In the genomic region with DNA sequence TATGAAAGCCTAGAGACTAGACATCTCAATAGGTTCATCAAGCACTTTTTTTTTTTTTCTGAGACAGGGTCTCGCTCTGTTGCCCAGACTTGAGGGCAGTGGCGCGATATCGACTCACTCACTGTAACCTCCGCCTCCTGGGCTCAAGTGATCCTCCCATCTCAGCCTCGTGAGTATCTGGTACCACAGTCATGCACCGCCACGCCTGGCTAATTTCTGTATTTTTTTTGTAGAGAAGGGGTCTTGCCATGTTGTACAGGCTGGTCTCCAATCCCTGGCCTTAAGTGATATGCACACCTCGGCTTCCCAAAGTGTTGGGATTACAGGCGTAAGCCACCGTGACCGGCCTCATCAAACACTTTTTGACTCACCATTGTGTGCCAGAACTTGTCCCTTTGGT, we compare ENCODE assay signal across 8 cellular contexts. TPM values are rescaled to one million over a fixed set of nuclear protein-coding genes. Genes with fewer than 3 reads are reported as not detected.
A peak's percentile ranks its signal among the peaks of the same experiment; 100 is the strongest.
DNase-seq lines count a peak whose midpoint lies in the region; ATAC-seq, FAIRE-seq and TF ChIP-seq lines count a peak whose summit lies in the region.

No MANE protein-coding gene starts in this region.

- H3K36me3 ChIP-seq in gastroesophageal sphincter, result peaks cover 0 to 24% of the 10 kb centered on the region in 2 donors

- no peaks in the 10 kb centered on the region for H3K9me3 ChIP-seq in gastroesophageal sphincter

- no peak for FAIRE-seq in H54 (lab: Jason Lieb, UNC)

- no peak for TF ChIP-seq EP300 in gastroesophageal sphincter (IDR thresholded peaks at IDR 0.05)

- TF ChIP-seq CTCF in gastroesophageal sphincter (IDR thresholded peaks at IDR 0.05) (no peak), GM13976 (IDR thresholded peaks at IDR 0.05; ENCODE audit: borderline replicate concordance, control extremely low read depth, extremely low read depth, insufficient read depth, missing control alignments) (no peak)

- peaks cover 34% of the 10 kb centered on the region for H3K4me1 Mint-ChIP-seq in stimulated activated memory B cell treated with anti-CD40 and anti-IgM and Interleukin-4, amounts not matched to agents 10 μg/mL and 1 μg/mL and 100 μg/mL, for 72 hours

- peaks cover 14% of the 10 kb centered on the region for H3K36me3 Mint-ChIP-seq in stimulated activated memory B cell treated with anti-CD40 and anti-IgM and Interleukin-4, amounts not matched to agents 10 μg/mL and 1 μg/mL and 100 μg/mL, for 72 hours

- H3K4me1 ChIP-seq in gastroesophageal sphincter, result peaks cover 0 to 23% (median 10%) of the 10 kb centered on the region in 3 donors

- peak overlapping the region; percentile 47 to 87 (median 83) for H3K27ac ChIP-seq in gastroesophageal sphincter

- H3K4me3 Mint-ChIP-seq in stimulated activated memory B cell treated with anti-CD40 and anti-IgM and Interleukin-4, amounts not matched to agents 10 μg/mL and 1 μg/mL and 100 μg/mL, for 72 hours, result peak overlapping the region; percentile 97

- no peak for TF ChIP-seq POLR2A in gastroesophageal sphincter (IDR thresholded peaks at IDR 0.05)
- TF ChIP-seq POLR2A in H54 (IDR thresholded peaks at IDR 0.05; ENCODE audit: low read depth, low read length), result no peak

- in situ Hi-C loops in GM13976 (cut with MboI; ENCODE audit: low sequenced_read_pairs, unreplicated experiment), result loop anchor here (10.0 kb wide), 1 partner anchor 217 kb away; no protein-coding TSS in a partner anchor

- H3K27ac Mint-ChIP-seq in stimulated activated memory B cell treated with anti-CD40 and anti-IgM and Interleukin-4, amounts not matched to agents 10 μg/mL and 1 μg/mL and 100 μg/mL, for 72 hours, result peak overlapping the region; percentile 91

- no peaks in the 10 kb centered on the region for H3K9me3 Mint-ChIP-seq in stimulated activated memory B cell treated with anti-CD40 and anti-IgM and Interleukin-4, amounts not matched to agents 10 μg/mL and 1 μg/mL and 100 μg/mL, for 72 hours

- peak overlapping the region; percentile 64 to 74 for H3K4me3 ChIP-seq in gastroesophageal sphincter

- DNase-seq in NCI-H748 (lab: John Stamatoyannopoulos, UW; ENCODE audit: unreplicated experiment), result peak; percentile 36
- no peak for DNase-seq in NCI-H748 treated with DMSO at 0.1 percent for 48 hours (lab: John Stamatoyannopoulos, UW)
- DNase-seq in GM13976 (ENCODE audit: low spot score), result no peak
- DNase-seq in H54 (ENCODE audit: insufficient read length, low spot score), result no peak

- ATAC-seq in SK-N-SH treated with all-trans-retinoic acid at 6 μM for 48 hours (peak; percentile 6), gastroesophageal sphincter (no peak), GM21526 (IDR thresholded peaks at IDR 0.05; ENCODE audit: low FRiP score, unreplicated experiment) (no peak)
- peak; percentile 70 for ATAC-seq in stimulated activated memory B cell treated with anti-CD40 and anti-IgM and Interleukin-4, amounts not matched to agents 10 μg/mL and 1 μg/mL and 100 μg/mL, for 72 hours

- H3K27me3 Mint-ChIP-seq in stimulated activated memory B cell treated with anti-CD40 and anti-IgM and Interleukin-4, amounts not matched to agents 10 μg/mL and 1 μg/mL and 100 μg/mL, for 72 hours, result no peaks in the 10 kb centered on the region

- 55 to 57% methylated on average over 4 to 8 of the region's 12 CpGs for whole genome bisulfite sequencing in gastroesophageal sphincter (ENCODE audit: low coverage in 1 of 2), 2 donors

- H3K27me3 ChIP-seq in gastroesophageal sphincter, result no peaks in the 10 kb centered on the region

TF ChIP-seq in SK-N-SH treated with all-trans-retinoic acid at 6 μM for 48 hours, 23 proteins besides CTCF, POLR2A, EP300 and RAD21:
- TF ChIP-seq ZNF70 (CRISPR knock-in tag; IDR thresholded peaks at IDR 0.05), result no peak
- TF ChIP-seq OSR1 (CRISPR knock-in tag; IDR thresholded peaks at IDR 0.05), result no peak
- TF ChIP-seq ISL1 (CRISPR knock-in tag; IDR thresholded peaks at IDR 0.05), result no peak
- TF ChIP-seq, protein P1, sequence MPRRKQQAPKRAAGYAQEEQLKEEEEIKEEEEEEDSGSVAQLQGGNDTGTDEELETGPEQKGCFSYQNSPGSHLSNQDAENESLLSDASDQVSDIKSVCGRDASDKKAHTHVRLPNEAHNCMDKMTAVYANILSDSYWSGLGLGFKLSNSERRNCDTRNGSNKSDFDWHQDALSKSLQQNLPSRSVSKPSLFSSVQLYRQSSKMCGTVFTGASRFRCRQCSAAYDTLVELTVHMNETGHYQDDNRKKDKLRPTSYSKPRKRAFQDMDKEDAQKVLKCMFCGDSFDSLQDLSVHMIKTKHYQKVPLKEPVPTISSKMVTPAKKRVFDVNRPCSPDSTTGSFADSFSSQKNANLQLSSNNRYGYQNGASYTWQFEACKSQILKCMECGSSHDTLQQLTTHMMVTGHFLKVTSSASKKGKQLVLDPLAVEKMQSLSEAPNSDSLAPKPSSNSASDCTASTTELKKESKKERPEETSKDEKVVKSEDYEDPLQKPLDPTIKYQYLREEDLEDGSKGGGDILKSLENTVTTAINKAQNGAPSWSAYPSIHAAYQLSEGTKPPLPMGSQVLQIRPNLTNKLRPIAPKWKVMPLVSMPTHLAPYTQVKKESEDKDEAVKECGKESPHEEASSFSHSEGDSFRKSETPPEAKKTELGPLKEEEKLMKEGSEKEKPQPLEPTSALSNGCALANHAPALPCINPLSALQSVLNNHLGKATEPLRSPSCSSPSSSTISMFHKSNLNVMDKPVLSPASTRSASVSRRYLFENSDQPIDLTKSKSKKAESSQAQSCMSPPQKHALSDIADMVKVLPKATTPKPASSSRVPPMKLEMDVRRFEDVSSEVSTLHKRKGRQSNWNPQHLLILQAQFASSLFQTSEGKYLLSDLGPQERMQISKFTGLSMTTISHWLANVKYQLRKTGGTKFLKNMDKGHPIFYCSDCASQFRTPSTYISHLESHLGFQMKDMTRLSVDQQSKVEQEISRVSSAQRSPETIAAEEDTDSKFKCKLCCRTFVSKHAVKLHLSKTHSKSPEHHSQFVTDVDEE (CRISPR knock-in tag; IDR thresholded peaks at IDR 0.05), result no peak
- TF ChIP-seq CREB5 (CRISPR knock-in tag; IDR thresholded peaks at IDR 0.05; ENCODE audit: low read depth), result no peak
- no peak for TF ChIP-seq ZNF8 (CRISPR knock-in tag; IDR thresholded peaks at IDR 0.05)
- TF ChIP-seq GLIS3 (CRISPR knock-in tag; IDR thresholded peaks at IDR 0.05), result no peak
- TF ChIP-seq, protein P2, sequence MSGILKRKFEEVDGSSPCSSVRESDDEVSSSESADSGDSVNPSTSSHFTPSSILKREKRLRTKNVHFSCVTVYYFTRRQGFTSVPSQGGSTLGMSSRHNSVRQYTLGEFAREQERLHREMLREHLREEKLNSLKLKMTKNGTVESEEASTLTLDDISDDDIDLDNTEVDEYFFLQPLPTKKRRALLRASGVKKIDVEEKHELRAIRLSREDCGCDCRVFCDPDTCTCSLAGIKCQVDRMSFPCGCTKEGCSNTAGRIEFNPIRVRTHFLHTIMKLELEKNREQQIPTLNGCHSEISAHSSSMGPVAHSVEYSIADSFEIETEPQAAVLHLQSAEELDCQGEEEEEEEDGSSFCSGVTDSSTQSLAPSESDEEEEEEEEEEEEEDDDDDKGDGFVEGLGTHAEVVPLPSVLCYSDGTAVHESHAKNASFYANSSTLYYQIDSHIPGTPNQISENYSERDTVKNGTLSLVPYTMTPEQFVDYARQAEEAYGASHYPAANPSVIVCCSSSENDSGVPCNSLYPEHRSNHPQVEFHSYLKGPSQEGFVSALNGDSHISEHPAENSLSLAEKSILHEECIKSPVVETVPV (CRISPR knock-in tag; IDR thresholded peaks at IDR 0.05), result no peak
- TF ChIP-seq, protein P3, sequence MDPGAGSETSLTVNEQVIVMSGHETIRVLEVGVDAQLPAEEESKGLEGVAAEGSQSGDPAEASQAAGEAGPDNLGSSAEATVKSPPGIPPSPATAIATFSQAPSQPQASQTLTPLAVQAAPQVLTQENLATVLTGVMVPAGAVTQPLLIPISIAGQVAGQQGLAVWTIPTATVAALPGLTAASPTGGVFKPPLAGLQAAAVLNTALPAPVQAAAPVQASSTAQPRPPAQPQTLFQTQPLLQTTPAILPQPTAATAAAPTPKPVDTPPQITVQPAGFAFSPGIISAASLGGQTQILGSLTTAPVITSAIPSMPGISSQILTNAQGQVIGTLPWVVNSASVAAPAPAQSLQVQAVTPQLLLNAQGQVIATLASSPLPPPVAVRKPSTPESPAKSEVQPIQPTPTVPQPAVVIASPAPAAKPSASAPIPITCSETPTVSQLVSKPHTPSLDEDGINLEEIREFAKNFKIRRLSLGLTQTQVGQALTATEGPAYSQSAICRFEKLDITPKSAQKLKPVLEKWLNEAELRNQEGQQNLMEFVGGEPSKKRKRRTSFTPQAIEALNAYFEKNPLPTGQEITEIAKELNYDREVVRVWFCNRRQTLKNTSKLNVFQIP (CRISPR knock-in tag; IDR thresholded peaks at IDR 0.05; ENCODE audit: borderline replicate concordance, low read depth), result no peak
- no peak for TF ChIP-seq ZFP3 (CRISPR knock-in tag; IDR thresholded peaks at IDR 0.05)
- no peak for TF ChIP-seq SNAI2 (CRISPR knock-in tag; IDR thresholded peaks at IDR 0.05)
- TF ChIP-seq ZC3H10 (CRISPR knock-in tag; IDR thresholded peaks at IDR 0.05), result no peak
- no peak for TF ChIP-seq RARB (CRISPR knock-in tag; IDR thresholded peaks at IDR 0.05)
- TF ChIP-seq ARNTL (CRISPR knock-in tag; IDR thresholded peaks at IDR 0.05; ENCODE audit: borderline replicate concordance, low read depth), result no peak
- TF ChIP-seq BACH2 (CRISPR knock-in tag; IDR thresholded peaks at IDR 0.05; ENCODE audit: borderline replicate concordance), result no peak
- no peak for TF ChIP-seq TCF4 (CRISPR knock-in tag; IDR thresholded peaks at IDR 0.05; ENCODE audit: borderline replicate concordance)

RNA-seq across cellular contexts. Expression of gene GPATCH4, which starts 0.6 kb away (rescaled TPM):
- total RNA-seq in gastroesophageal sphincter, result 10 to 100 TPM; 18.4 to 37.2 (median 24.0) TPM

RNA-seq across cellular contexts. Expression of gene NAXE, which starts 10.3 kb away (rescaled TPM):
- total RNA-seq in gastroesophageal sphincter, result 10 to 100 TPM; 65.1 to 93.6 (median 73.4) TPM

RNA-seq across cellular contexts. Expression of gene HAPLN2, which starts 17.3 kb away (rescaled TPM):
- total RNA-seq in gastroesophageal sphincter, result 1 to 10 TPM in 2 of 4 donors, under 1 TPM in 2; 0.13 to 3.0 (median 1.2) TPM

RNA-seq across cellular contexts. Expression of gene TTC24, which starts 22.4 kb away (rescaled TPM):
- total RNA-seq in gastroesophageal sphincter, result not detected

RNA-seq across cellular contexts. Expression of gene IQGAP3, which starts 29.5 kb away (rescaled TPM):
- total RNA-seq in gastroesophageal sphincter, result under 1 TPM in 3 of 4 donors, not detected in 1; 0.27 to 0.58 (median 0.42) TPM

Comparison
In these comparisons a context has a peak if more than half of its experiments do, and no peak if none do; other contexts are left out.
1. ATAC-seq: peak in SK-N-SH treated with all-trans-retinoic acid at 6 μM for 48 hours (single experiment) and stimulated activated memory B cell treated with anti-CD40 and anti-IgM and Interleukin-4, amounts not matched to agents 10 μg/mL and 1 μg/mL and 100 μg/mL, for 72 hours (single experiment); none in gastroesophageal sphincter (single experiment) and GM21526 (single experiment).